15 cellular contexts compared by ENCODE assay signal in genomic region chr6:107870379-107870778, GRCh38. TPM values are rescaled to one million over a fixed set of nuclear protein-coding genes. Genes with fewer than 3 reads are reported as not detected.
A peak's percentile ranks its signal among the peaks of the same experiment; 100 is the strongest.
DNase-seq lines count a peak whose midpoint lies in the region; ATAC-seq and TF ChIP-seq lines count a peak whose summit lies in the region.
"Had no signal": no experiment of that assay in that cellular context is flagged by ENCODE, and none has a peak within 500 bp of the region (broad histone marks: within the 10 kb centered on the region; RNA-seq: fewer than 3 reads in every experiment).

No MANE protein-coding gene starts in this region.

- peak overlapping the region; percentile 91 for H3K27ac Mint-ChIP-seq in activated T-cell treated with anti-CD3 and anti-CD28 coated beads, Interleukin-2, amount 50 U/mL, for 24 hours
- peak overlapping the region; percentile 80 for H3K27ac Mint-ChIP-seq in activated B cell treated with CpG ODN at 0.5 μM for 24 hours

- H3K4me2 ChIP-seq in smooth muscle cell: no peak overlapping the region
- H3K4me2 ChIP-seq: A549 had no signal

- H3K4me1 Mint-ChIP-seq in activated T-cell treated with anti-CD3 and anti-CD28 coated beads, Interleukin-2, amount 50 U/mL, for 24 hours (ENCODE audit: low read depth): peaks cover 31% of the 10 kb centered on the region
- H3K4me1 Mint-ChIP-seq in activated B cell treated with CpG ODN at 0.5 μM for 24 hours: peaks cover 45% of the 10 kb centered on the region

- H3K9me3 Mint-ChIP-seq in activated T-cell treated with anti-CD3 and anti-CD28 coated beads, Interleukin-2, amount 50 U/mL, for 24 hours: no peaks in the 10 kb centered on the region
- H3K9me3 Mint-ChIP-seq in activated B cell treated with CpG ODN at 0.5 μM for 24 hours: no peaks in the 10 kb centered on the region

- H3K4me3 ChIP-seq in fibroblast of pulmonary artery (replicated peaks; ENCODE audit: low read depth, low read length): no peak overlapping the region
- H3K4me3 ChIP-seq in smooth muscle cell: no peak overlapping the region
- H3K4me3 ChIP-seq: A549, body of pancreas, MG63, prostate gland, tibial artery had no signal

- H3K79me2 ChIP-seq in smooth muscle cell (ENCODE audit: low read depth): no peaks in the 10 kb centered on the region

- DNase-seq in activated T-cell treated with anti-CD3 and anti-CD28 coated beads, Interleukin-2, amount 50 U/mL, for 24 hours: no peak
- no peak for DNase-seq in activated T-cell treated with anti-CD3 and anti-CD28 coated beads, Interleukin-2, amount 50 U/mL, for 1 hour
- DNase-seq in activated B cell treated with CpG ODN at 0.5 μM for 24 hours (no peak), fibroblast of pulmonary artery (ENCODE audit: low read depth) (peak; percentile 49), smooth muscle cell (lab: John Stamatoyannopoulos, UW; ENCODE audit: unreplicated experiment) (no peak), mucosa of gallbladder (ENCODE audit: low spot score) (no peak), head of caudate nucleus (no peak), Right ventricle myocardium superior (no peak)
- DNase-seq: activated T-cell treated with anti-CD3 and anti-CD28 coated beads for 4 hours; body of pancreas; MG63; stimulated activated CD4-positive, alpha-beta T cell treated with anti-CD3 and anti-CD28 coated beads, Interleukin-15, amount 100 ng/mL, for 24 hours; tibial artery had no signal

- no peaks in the 10 kb centered on the region for H3K27me3 ChIP-seq in smooth muscle cell (ENCODE audit: low read depth)
- H3K27me3 ChIP-seq: body of pancreas, MG63, tibial artery had no signal

- CTCF ChIA-PET in activated B cell treated with CpG ODN at 0.5 μM for 24 hours (lab: Charles Lee): interaction anchor here (1.1 kb wide), 2 partner anchors 22 to 179 kb away, joined by 3 read pairs; no protein-coding TSS in a partner anchor

- H3K27me3 Mint-ChIP-seq in activated T-cell treated with anti-CD3 and anti-CD28 coated beads, Interleukin-2, amount 50 U/mL, for 24 hours: no peaks in the 10 kb centered on the region
- no peaks in the 10 kb centered on the region for H3K27me3 Mint-ChIP-seq in activated B cell treated with CpG ODN at 0.5 μM for 24 hours

- H4K20me1 ChIP-seq in smooth muscle cell (ENCODE audit: low read depth): peaks cover 14% of the 10 kb centered on the region

- no peak overlapping the region for H3K9ac ChIP-seq in smooth muscle cell (ENCODE audit: low read depth)

- POLR2A ChIA-PET in activated B cell treated with CpG ODN at 0.5 μM for 24 hours (lab: Charles Lee): no interaction called here

- H3K36me3 ChIP-seq in smooth muscle cell (ENCODE audit: low read depth): peaks cover 11% of the 10 kb centered on the region
- H3K36me3 ChIP-seq: prostate gland had no signal

- peaks cover 17% of the 10 kb centered on the region for H3K4me1 ChIP-seq in smooth muscle cell (ENCODE audit: low read depth)
- H3K4me1 ChIP-seq: body of pancreas, prostate gland had no signal

- H3K27ac ChIP-seq in smooth muscle cell (ENCODE audit: low read depth): peak overlapping the region; percentile 11
- H3K27ac ChIP-seq: A549, body of pancreas, prostate gland, tibial artery had no signal

- no peak for ATAC-seq in activated B cell treated with CpG ODN at 0.5 μM for 24 hours (ENCODE audit: low read depth)
- ATAC-seq in Right ventricle myocardium superior (ENCODE audit: poor library complexity): no peak
- ATAC-seq: A549, body of pancreas had no signal

- TF ChIP-seq CTCF in activated B cell treated with CpG ODN at 0.5 μM for 24 hours (IDR thresholded peaks at IDR 0.05) (no peak), fibroblast of pulmonary artery (IDR thresholded peaks at IDR 0.05; ENCODE audit: low read length, missing control alignments) (no peak), smooth muscle cell (IDR thresholded peaks at IDR 0.05; ENCODE audit: borderline replicate concordance, insufficient read depth, poor library complexity, severe bottlenecking) (no peak)

- no peaks in the 10 kb centered on the region for H3K9me3 ChIP-seq in smooth muscle cell (replicated peaks; ENCODE audit: low read depth)
- H3K9me3 ChIP-seq: A549, body of pancreas, MG63, prostate gland, tibial artery had no signal

- no peak overlapping the region for H2AFZ ChIP-seq in smooth muscle cell (ENCODE audit: low read depth)

- H3K36me3 Mint-ChIP-seq in activated T-cell treated with anti-CD3 and anti-CD28 coated beads, Interleukin-2, amount 50 U/mL, for 24 hours (ENCODE audit: low read depth): peaks cover 65% of the 10 kb centered on the region
- H3K36me3 Mint-ChIP-seq in activated B cell treated with CpG ODN at 0.5 μM for 24 hours (ENCODE audit: low read depth): peaks cover 52% of the 10 kb centered on the region

- 97% methylated on average over 1 of the region's 1 CpG for WGBS in smooth muscle cell (ENCODE audit: low lambda C conversion rate)

- no peak overlapping the region for H3K4me3 Mint-ChIP-seq in activated T-cell treated with anti-CD3 and anti-CD28 coated beads, Interleukin-2, amount 50 U/mL, for 24 hours
- no peak overlapping the region for H3K4me3 Mint-ChIP-seq in activated B cell treated with CpG ODN at 0.5 μM for 24 hours

- H3F3A ChIP-seq in smooth muscle cell (ENCODE audit: low read depth): peaks cover 17% of the 10 kb centered on the region

- intact Hi-C loops in activated B cell treated with CpG ODN at 0.5 μM for 24 hours (cut with micrococcal nuclease) (loop anchor here (10.0 kb wide), 1 partner anchor 184 kb away; no protein-coding TSS in a partner anchor), head of caudate nucleus (cut with DNase I) (no loop called here), Right ventricle myocardium superior (cut with DNase I) (no loop called here)

RNA-seq across cellular contexts. Expression of gene SCML4, which starts 46.3 kb away (rescaled TPM):
- total RNA-seq in activated B cell treated with CpG ODN at 0.5 μM for 24 hours (2.1 and 2.9 TPM in 2 replicates), smooth muscle cell (not detected in 2 replicates), mucosa of gallbladder (2.7 TPM), Right ventricle myocardium superior (0.13 TPM)
- polyA plus RNA-seq in smooth muscle cell: not detected in 2 replicates
- polyA plus RNA-seq: A549 had no signal
